ENCODE assay signal across 16 cellular contexts in genomic region chr22:17114958-17115235, GRCh38. TPM values are rescaled to one million over a fixed set of nuclear protein-coding genes. Genes with fewer than 3 reads are reported as not detected.
DNase-seq lines count a peak whose midpoint lies in the region; ATAC-seq and TF ChIP-seq lines count a peak whose summit lies in the region.
"Had no signal": no experiment of that assay in that cellular context is flagged by ENCODE, and none has a peak within 500 bp of the region (broad histone marks: within the 10 kb centered on the region; RNA-seq: fewer than 3 reads in every experiment).

No MANE protein-coding gene starts in this region.

- H3K9ac ChIP-seq in BLaER1 treated with 17β-estradiol and CSF1 and Interleukin-3, amounts not matched to agents 10 nM and 100 nM = peak overlapping the region in 8 of 11 experiments; percentile 53 to 92 (median 87); a peak in 15 of 22 replicates

- peaks cover 53 to 72% (median 62%) of the 10 kb centered on the region in 4 donors for H3K4me1 Mint-ChIP-seq in CD4-positive, alpha-beta memory T cell
- H3K4me1 Mint-ChIP-seq in T-helper 17 cell = peaks cover 66% of the 10 kb centered on the region
- H3K4me1 Mint-ChIP-seq in Caco-2 (ENCODE audit: low read depth, unreplicated experiment) = no peaks in the 10 kb centered on the region

- H3K4me1 ChIP-seq in BLaER1 treated with 17β-estradiol and CSF1 and Interleukin-3, amounts not matched to agents 10 nM and 100 nM = peaks cover 81 to 100% (median 100%) of the 10 kb centered on the region in 10 experiments
- H3K4me1 ChIP-seq in CD4-positive, alpha-beta memory T cell (ENCODE audit: insufficient read depth, low read length) = peaks cover 56% of the 10 kb centered on the region
- no peaks in the 10 kb centered on the region for H3K4me1 ChIP-seq in Caco-2

- H3K27me3 Mint-ChIP-seq in CD4-positive, alpha-beta memory T cell = peaks cover 0 to 4% of the 10 kb centered on the region in 2 donors
- H3K27me3 Mint-ChIP-seq in T-helper 17 cell (no peaks in the 10 kb centered on the region), Caco-2 (ENCODE audit: insufficient read depth, unreplicated experiment) (peaks cover 13% of the 10 kb centered on the region)

- no TSS peak for BruUV-seq in Caco-2 (replicated peaks; lab: Mats Ljungman, UMichigan)

- H3K27ac Mint-ChIP-seq in CD4-positive, alpha-beta memory T cell = peak overlapping the region in 4 of 7 donors; percentile 52 to 95 (median 74)
- H3K27ac Mint-ChIP-seq in T-helper 17 cell = peak overlapping the region; percentile 93
- H3K27ac Mint-ChIP-seq in Caco-2 (ENCODE audit: unreplicated experiment) = no peak overlapping the region

- peaks cover 2 to 63% (median 8%) of the 10 kb centered on the region in 11 experiments; a peak in 16 of 22 replicates for H4K20me1 ChIP-seq in BLaER1 treated with 17β-estradiol and CSF1 and Interleukin-3, amounts not matched to agents 10 nM and 100 nM

- H3K9me3 ChIP-seq in BLaER1 treated with 17β-estradiol and CSF1 and Interleukin-3, amounts not matched to agents 10 nM and 100 nM (replicated peaks in 1 of 11) = no peaks in the 10 kb centered on the region
- no peaks in the 10 kb centered on the region for H3K9me3 ChIP-seq in CD4-positive, alpha-beta memory T cell (ENCODE audit: control insufficient read depth in 1 of 2, low read length in 2 of 2)
- no peaks in the 10 kb centered on the region for H3K9me3 ChIP-seq in T-helper 17 cell (ENCODE audit: control insufficient read depth, low read length, poor library complexity, severe bottlenecking)
- no peaks in the 10 kb centered on the region for H3K9me3 ChIP-seq in Caco-2
- H3K9me3 ChIP-seq: MG63 had no signal

- no peak for ATAC-seq in T-helper 17 cell
- ATAC-seq: SK-N-SH treated with all-trans-retinoic acid at 6 μM for 48 hours had no signal

- H3K27ac ChIP-seq in BLaER1 treated with 17β-estradiol and CSF1 and Interleukin-3, amounts not matched to agents 10 nM and 100 nM = peak overlapping the region; percentile 71 to 99 (median 89); a peak in 21 of 22 replicates
- no peak overlapping the region for H3K27ac ChIP-seq in CD4-positive, alpha-beta memory T cell (ENCODE audit: low read depth, low read length)
- H3K27ac ChIP-seq in dorsolateral prefrontal cortex = peak overlapping the region in 52 of 59 donors; percentile 5 to 87 (median 68)

- H3K9me3 Mint-ChIP-seq in CD4-positive, alpha-beta memory T cell = no peaks in the 10 kb centered on the region
- no peaks in the 10 kb centered on the region for H3K9me3 Mint-ChIP-seq in Caco-2 (ENCODE audit: unreplicated experiment)

- CTCF ChIA-PET in CD4-positive, alpha-beta memory T cell (lab: Charles Lee; ENCODE audit: partially characterized antibody) = interaction anchor here (1.4 kb wide), 1 partner anchor 26 kb away, joined by 3 read pairs; no protein-coding TSS in a partner anchor
- CTCF ChIA-PET in Caco-2 (lab: Charles Lee) = no interaction called here

- POLR2A ChIA-PET in CD4-positive, alpha-beta memory T cell (lab: Charles Lee; ENCODE audit: partially characterized antibody) = interaction anchor here (0.6 to 5.6 kb wide), 3 partner anchors 16 to 206 kb away, joined by 3 to 68 read pairs (median 3); partner anchors contain the start of gene IL17RA
- POLR2A ChIA-PET in Caco-2 (lab: Charles Lee) = no interaction called here

- intact Hi-C loops in CD4-positive, alpha-beta memory T cell (cut with micrococcal nuclease) = loop anchor here (2.0 kb wide), 1 partner anchor 16 kb away; no protein-coding TSS in a partner anchor
- intact Hi-C loops in dorsolateral prefrontal cortex (cut with DNase I) = loop anchor here (5.0 kb wide), 2 partner anchors 42 to 57 kb away; partner anchors contain the start of gene HDHD5 (in 1 of the 2)
- intact Hi-C loops in Caco-2 (cut with micrococcal nuclease; ENCODE audit: unreplicated experiment) = no loop called here

- H3K36me3 ChIP-seq in BLaER1 treated with 17β-estradiol and CSF1 and Interleukin-3, amounts not matched to agents 10 nM and 100 nM = peaks cover 8 to 67% (median 48%) of the 10 kb centered on the region in 11 experiments
- H3K36me3 ChIP-seq in CD4-positive, alpha-beta memory T cell (ENCODE audit: insufficient read depth, low read length) = peaks cover 2% of the 10 kb centered on the region
- H3K36me3 ChIP-seq in Caco-2 (ENCODE audit: control insufficient read depth, insufficient read depth, low read length) = no peaks in the 10 kb centered on the region
- H3K36me3 ChIP-seq: MG63 had no signal

- H3K4me3 ChIP-seq in BLaER1 treated with 17β-estradiol and CSF1 and Interleukin-3, amounts not matched to agents 10 nM and 100 nM = peak overlapping the region in 2 of 10 experiments; percentile 17 to 18; a peak in 1 of 20 replicates
- H3K4me3 ChIP-seq in CD4-positive, alpha-beta memory T cell (ENCODE audit: low read length in 2 of 2) = no peak overlapping the region
- H3K4me3 ChIP-seq in dorsolateral prefrontal cortex (no peak overlapping the region), Caco-2 (ENCODE audit: low read depth, low read length) (no peak overlapping the region), foreskin fibroblast (ENCODE audit: low read depth in 1 of 2, low read length in 2 of 2) (no peak overlapping the region)
- H3K4me3 ChIP-seq: MG63 had no signal

- peak overlapping the region in 1 of 8 donors; percentile 18 for H3K4me3 Mint-ChIP-seq in CD4-positive, alpha-beta memory T cell
- no peak overlapping the region for H3K4me3 Mint-ChIP-seq in T-helper 17 cell
- H3K4me3 Mint-ChIP-seq in Caco-2 (ENCODE audit: unreplicated experiment) = no peak overlapping the region

- DNase-seq in CD4-positive, alpha-beta memory T cell = no peak
- DNase-seq in T-helper 17 cell (no peak), dorsolateral prefrontal cortex (no peak), Caco-2 (no peak), foreskin fibroblast (no peak), NCI-H524 treated with DMSO at 0.1 percent for 48 hours (lab: John Stamatoyannopoulos, UW) (no peak)
- no peak for DNase-seq in stimulated activated CD8-positive, alpha-beta memory T cell treated with anti-CD3 and anti-CD28 coated beads, Interleukin-4, amount 100 ng/mL, for 48 hours
- DNase-seq: ACHN; KG1; MG63; NCI-H1092 treated with DMSO at 0.1 percent for 48 hours; NCI-H1694 treated with DMSO at 0.1 percent for 48 hours; NK-92 treated with Interleukin-12 subunit alpha and Interleukin-12 subunit beta, amount 100 ng/mL, for 24 hours; SHP77 treated with DMSO at 0.1 percent for 48 hours had no signal

- H3K4me2 ChIP-seq in BLaER1 treated with 17β-estradiol and CSF1 and Interleukin-3, amounts not matched to agents 10 nM and 100 nM = peak overlapping the region; percentile 88 to 100 (median 95)

- peaks cover 5 to 13% of the 10 kb centered on the region in 2 donors for H3K36me3 Mint-ChIP-seq in CD4-positive, alpha-beta memory T cell
- H3K36me3 Mint-ChIP-seq in T-helper 17 cell (ENCODE audit: low read depth) (no peaks in the 10 kb centered on the region), Caco-2 (ENCODE audit: insufficient read depth, unreplicated experiment) (no peaks in the 10 kb centered on the region)

- no peaks in the 10 kb centered on the region for H3K27me3 ChIP-seq in BLaER1 treated with 17β-estradiol and CSF1 and Interleukin-3, amounts not matched to agents 10 nM and 100 nM
- H3K27me3 ChIP-seq in CD4-positive, alpha-beta memory T cell (ENCODE audit: insufficient read depth, low read length) = no peaks in the 10 kb centered on the region
- H3K27me3 ChIP-seq in dorsolateral prefrontal cortex (no peaks in the 10 kb centered on the region), Caco-2 (replicated peaks; ENCODE audit: control insufficient read depth, insufficient read depth, low read length) (no peaks in the 10 kb centered on the region; the same call in 1 of the 2 replicates)
- H3K27me3 ChIP-seq: MG63 had no signal

- TF ChIP-seq CTCF in dorsolateral prefrontal cortex (IDR thresholded peaks at IDR 0.05 in 54 of 56, conservative IDR thresholded peaks at IDR 0.05 in 2 of 56; ENCODE audit: low read depth in 1 of 56, partially characterized antibody in 56 of 56) (no peak), Caco-2 (IDR thresholded peaks at IDR 0.05; ENCODE audit: insufficient read depth in 1 of 2, low read depth in 1 of 2, low read length in 1 of 2, severe bottlenecking in 1 of 2, unreplicated experiment in 1 of 2) (no peak), foreskin fibroblast (IDR thresholded peaks at IDR 0.05; ENCODE audit: low read depth, low read length) (no peak)

RNA-seq across cellular contexts. Expression of gene TMEM121B, which starts 6.3 kb away (rescaled TPM):
- under 1 TPM in 1 of 2 experiments, not detected in 1; 0.12 TPM for total RNA-seq in CD4-positive, alpha-beta memory T cell
- polyA plus RNA-seq in CD4-positive, alpha-beta memory T cell = not detected
- under 1 TPM in 1 of 2 donors, not detected in 1; 0.20 TPM for total RNA-seq in T-helper 17 cell
- total RNA-seq in dorsolateral prefrontal cortex = 10 to 100 TPM in 114 of 120 experiments, 1 to 10 TPM in 6; 5.0 to 22.9 (median 14.6) TPM
- 0.49 and 0.82 TPM in 2 replicates for total RNA-seq in Caco-2 (2022)

RNA-seq across cellular contexts. Expression of gene IL17RA, which starts 30.1 kb away (rescaled TPM):
- total RNA-seq in CD4-positive, alpha-beta memory T cell = 10 to 100 TPM; 71.6 to 77.2 TPM
- 10 to 100 TPM; 19.8 to 39.9 TPM for polyA plus RNA-seq in CD4-positive, alpha-beta memory T cell
- total RNA-seq in T-helper 17 cell (10 to 100 TPM; 26.2 to 31.0 TPM), dorsolateral prefrontal cortex (10 to 100 TPM in 82 of 120 experiments, 1 to 10 TPM in 38; 5.6 to 23.7 (median 11.0) TPM), Caco-2 (2022) (13.7 and 14.5 TPM in 2 replicates)

RNA-seq across cellular contexts. Expression of gene HDHD5, which starts 44.2 kb away (rescaled TPM):
- total RNA-seq in CD4-positive, alpha-beta memory T cell = 10 to 100 TPM; 23.1 to 23.3 TPM
- polyA plus RNA-seq in CD4-positive, alpha-beta memory T cell = 10 to 100 TPM; 51.6 to 86.7 TPM
- 10 to 100 TPM; 16.7 to 17.4 TPM for total RNA-seq in T-helper 17 cell
- total RNA-seq in dorsolateral prefrontal cortex = 10 to 100 TPM; 13.5 to 28.7 (median 21.8) TPM
- total RNA-seq in Caco-2 (2022) = 57.0 and 63.7 TPM in 2 replicates
